ENCODE assay signal across 8 cellular contexts in the genomic region with DNA sequence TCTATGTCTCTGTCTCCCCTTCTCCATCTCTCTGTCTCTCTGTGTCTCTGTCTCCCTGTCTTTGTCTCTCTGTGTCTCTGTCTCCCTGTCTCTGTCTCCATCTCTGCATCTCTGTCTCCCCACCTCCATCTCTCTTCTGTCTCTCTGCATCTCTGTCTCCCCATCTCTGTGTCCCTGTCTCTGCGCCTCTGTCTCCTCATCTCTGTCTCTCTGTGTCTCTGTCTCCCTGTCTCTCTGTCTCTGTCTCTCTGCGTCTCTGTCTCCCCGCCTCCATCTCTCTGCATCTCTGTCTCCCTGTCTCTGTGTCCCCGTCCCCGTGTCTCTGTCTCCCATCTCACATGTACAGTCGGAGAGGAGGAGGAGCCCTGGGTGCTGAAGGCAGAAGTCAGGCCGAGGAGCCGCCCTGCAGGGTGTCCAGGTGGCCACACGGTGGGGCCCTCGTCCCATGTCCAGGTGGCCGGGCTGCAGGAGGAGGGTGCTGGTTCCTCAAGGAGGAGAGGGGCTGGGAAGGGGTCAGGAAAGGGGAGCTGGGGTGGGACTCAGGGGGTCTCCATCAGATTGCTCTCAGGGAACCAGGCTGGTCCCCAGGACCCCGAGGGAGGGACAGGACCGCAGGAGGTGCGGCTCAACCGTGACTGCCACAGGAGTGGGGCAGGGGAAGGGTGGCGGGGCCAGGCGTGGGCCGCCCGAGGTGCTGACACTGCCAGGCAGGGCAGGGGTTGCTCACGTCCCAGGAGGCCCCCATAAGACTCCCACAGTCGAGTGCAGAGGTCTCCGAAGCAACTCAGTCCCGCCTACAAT. TPM values are rescaled to one million over a fixed set of nuclear protein-coding genes. Genes with fewer than 3 reads are reported as not detected.
DNase-seq lines count a peak whose midpoint lies in the region; ATAC-seq and TF ChIP-seq lines count a peak whose summit lies in the region.

No MANE protein-coding gene starts in this region.

- peak; percentile 98 for ATAC-seq in activated CD8-positive, alpha-beta T cell treated with anti-CD3 and anti-CD28 coated beads for 36 hours
- ATAC-seq in memory B cell (ENCODE audit: low read depth) = peak; percentile 95
- no peak for ATAC-seq in HG03196 (IDR thresholded peaks at IDR 0.05; ENCODE audit: unreplicated experiment)

- peak; percentile 81 for TF ChIP-seq CTCF in activated CD8-positive, alpha-beta T cell treated with anti-CD3 and anti-CD28 coated beads for 36 hours (IDR thresholded peaks at IDR 0.05)

- DNase-seq in AML-193 (lab: John Stamatoyannopoulos, UW) = peak; percentile 50
- DNase-seq in HCEC 1CT = peak; percentile 53
- DNase-seq in NCI-H69 (lab: John Stamatoyannopoulos, UW) = peak; percentile 85
- peak; percentile 86 for DNase-seq in activated CD8-positive, alpha-beta T cell treated with anti-CD3 and anti-CD28 coated beads for 36 hours
- DNase-seq in ecto neural progenitor cell (ENCODE audit: low spot score) = peak; percentile 89
- DNase-seq in memory B cell (ENCODE audit: low spot score in 2 of 2) = peak; percentile 65 to 71
- DNase-seq in stimulated activated CD8-positive, alpha-beta memory T cell treated with anti-CD3 and anti-CD28 coated beads, Interleukin-15, amount 100 ng/mL, for 48 hours (ENCODE audit: low read depth in 2 of 2) = peak; percentile 51 to 58

- CTCF ChIA-PET in activated CD8-positive, alpha-beta T cell treated with anti-CD3 and anti-CD28 coated beads for 36 hours (lab: Charles Lee) = interaction anchor here (0.8 to 3.9 kb wide), 7 partner anchors 11 to 223 kb away, joined by 3 to 52 read pairs (median 6); a partner anchor contains a TSS

- H3K27me3 Mint-ChIP-seq in activated CD8-positive, alpha-beta T cell treated with anti-CD3 and anti-CD28 coated beads for 36 hours = peaks cover 9% of the 10 kb centered on the region
- H3K27me3 Mint-ChIP-seq in memory B cell = peaks cover 21% of the 10 kb centered on the region

- POLR2A ChIA-PET in activated CD8-positive, alpha-beta T cell treated with anti-CD3 and anti-CD28 coated beads for 36 hours (lab: Charles Lee) = no interaction called here

- H3K4me1 Mint-ChIP-seq in activated CD8-positive, alpha-beta T cell treated with anti-CD3 and anti-CD28 coated beads for 36 hours (ENCODE audit: low read depth) = peaks cover 3% of the 10 kb centered on the region
- H3K4me1 Mint-ChIP-seq in memory B cell = peaks cover 15% of the 10 kb centered on the region

- H3K9me3 Mint-ChIP-seq in activated CD8-positive, alpha-beta T cell treated with anti-CD3 and anti-CD28 coated beads for 36 hours = no peaks in the 10 kb centered on the region
- H3K9me3 Mint-ChIP-seq in memory B cell = peaks cover 2% of the 10 kb centered on the region

- H3K4me3 Mint-ChIP-seq in activated CD8-positive, alpha-beta T cell treated with anti-CD3 and anti-CD28 coated beads for 36 hours = no peak overlapping the region
- H3K4me3 Mint-ChIP-seq in memory B cell = no peak overlapping the region

- intact Hi-C loops in activated CD8-positive, alpha-beta T cell treated with anti-CD3 and anti-CD28 coated beads for 36 hours (cut with micrococcal nuclease) = loop anchor here (2.0 to 5.0 kb wide), 2 partner anchors 102 to 220 kb away; no protein-coding TSS in a partner anchor

- no peaks in the 10 kb centered on the region for H3K36me3 Mint-ChIP-seq in activated CD8-positive, alpha-beta T cell treated with anti-CD3 and anti-CD28 coated beads for 36 hours (ENCODE audit: low read depth)
- H3K36me3 Mint-ChIP-seq in memory B cell = no peaks in the 10 kb centered on the region

- H3K27ac Mint-ChIP-seq in activated CD8-positive, alpha-beta T cell treated with anti-CD3 and anti-CD28 coated beads for 36 hours = no peak overlapping the region
- H3K27ac Mint-ChIP-seq in memory B cell = peak overlapping the region; percentile 3

RNA-seq across cellular contexts. Expression of a gene that starts 25.6 kb away (rescaled TPM):
- total RNA-seq in activated CD8-positive, alpha-beta T cell treated with anti-CD3 and anti-CD28 coated beads for 36 hours = not detected

RNA-seq across cellular contexts. Expression of a gene that starts 36.2 kb away (rescaled TPM):
- not detected for total RNA-seq in activated CD8-positive, alpha-beta T cell treated with anti-CD3 and anti-CD28 coated beads for 36 hours

RNA-seq across cellular contexts. Expression of a gene that starts 58.0 kb away (rescaled TPM):
- 1 to 10 TPM; 8.1 to 8.2 TPM for total RNA-seq in activated CD8-positive, alpha-beta T cell treated with anti-CD3 and anti-CD28 coated beads for 36 hours
